Comparison of ENCODE assay signal across 17 cellular contexts in genomic region chr2:172456002-172456401, GRCh38. TPM values are rescaled to one million over a fixed set of nuclear protein-coding genes. Genes with fewer than 3 reads are reported as not detected.
A peak's percentile ranks its signal among the peaks of the same experiment; 100 is the strongest.
DNase-seq lines count a peak whose midpoint lies in the region; ATAC-seq and TF ChIP-seq lines count a peak whose summit lies in the region.
"Had no signal": no experiment of that assay in that cellular context is flagged by ENCODE, and none has a peak within 500 bp of the region (broad histone marks: within the 10 kb centered on the region; RNA-seq: fewer than 3 reads in every experiment).

No MANE protein-coding gene starts in this region.

- H3K4me3 Mint-ChIP-seq in activated naive CD4-positive, alpha-beta T cell treated with anti-CD3 and anti-CD28 coated beads, Interleukin-2, amount 50 U/mL, for 24 hours, result no peak overlapping the region
- H3K4me3 Mint-ChIP-seq: mesothelial cell of epicardium had no signal

- H3K36me3 ChIP-seq in hepatocyte (replicated peaks; ENCODE audit: insufficient read depth, low read depth) (no peaks in the 10 kb centered on the region), stomach (no peaks in the 10 kb centered on the region)
- H3K36me3 ChIP-seq: brain microvascular endothelial cell had no signal

- peak overlapping the region; percentile 97 for H3K27ac Mint-ChIP-seq in activated naive CD4-positive, alpha-beta T cell treated with anti-CD3 and anti-CD28 coated beads, Interleukin-2, amount 50 U/mL, for 24 hours
- H3K27ac Mint-ChIP-seq: mesothelial cell of epicardium had no signal

- no peaks in the 10 kb centered on the region for H3K9me2 ChIP-seq in hepatocyte (replicated peaks; ENCODE audit: insufficient read depth)

- no peak for TF ChIP-seq POLR2A in stomach (IDR thresholded peaks at IDR 0.05)

- H3K36me3 Mint-ChIP-seq in activated naive CD4-positive, alpha-beta T cell treated with anti-CD3 and anti-CD28 coated beads, Interleukin-2, amount 50 U/mL, for 24 hours, result no peaks in the 10 kb centered on the region
- H3K36me3 Mint-ChIP-seq: mesothelial cell of epicardium had no signal

- H3K27me3 Mint-ChIP-seq in activated naive CD4-positive, alpha-beta T cell treated with anti-CD3 and anti-CD28 coated beads, Interleukin-2, amount 50 U/mL, for 24 hours, result no peaks in the 10 kb centered on the region

- peak overlapping the region; percentile 58 for H3K27ac ChIP-seq in RWPE1
- H3K27ac ChIP-seq in hepatocyte, result peak overlapping the region; percentile 11
- peak overlapping the region; percentile 20 to 65 (median 54) for H3K27ac ChIP-seq in stomach
- H3K27ac ChIP-seq: brain microvascular endothelial cell, psoas muscle, SK-N-MC had no signal

- H3K4me1 ChIP-seq in hepatocyte (ENCODE audit: insufficient read depth), result peaks cover 17% of the 10 kb centered on the region
- H3K4me1 ChIP-seq in stomach, result peaks cover 16 to 77% (median 59%) of the 10 kb centered on the region in 4 donors

- POLR2A ChIA-PET in RWPE1 (lab: Yijun Ruan, JAX; ENCODE audit: low non-redundant PET), result no interaction called here

- no peak overlapping the region for H3K4me2 ChIP-seq in hepatocyte

- H3K27me3 ChIP-seq in hepatocyte (no peaks in the 10 kb centered on the region), stomach (no peaks in the 10 kb centered on the region)
- H3K27me3 ChIP-seq: brain microvascular endothelial cell had no signal

- no peak overlapping the region for H2AFZ ChIP-seq in hepatocyte

- TF ChIP-seq CTCF in RWPE1 (conservative IDR thresholded peaks at IDR 0.05; ENCODE audit: low read depth) (no peak), hepatocyte (IDR thresholded peaks at IDR 0.05; ENCODE audit: poor library complexity) (no peak), stomach (IDR thresholded peaks at IDR 0.05) (no peak)

- no peak for DNase-seq in activated naive CD4-positive, alpha-beta T cell treated with Interleukin-2 at 50 U/mL for 16 hours
- DNase-seq in RWPE1 (ENCODE audit: low spot score) (no peak), hepatocyte (ENCODE audit: low spot score) (peak; percentile 36), stomach (no peak), RPMI8226 (no peak), NCI-H774 (lab: John Stamatoyannopoulos, UW) (no peak)
- DNase-seq: activated CD4-positive, alpha-beta T cell treated with anti-CD3 and anti-CD28 coated beads, Interleukin-2, amount 50 U/mL, for 48 hours; activated effector memory CD4-positive, alpha-beta T cell treated with Interleukin-2 at 50 U/mL for 16 hours; brain microvascular endothelial cell; EL; NCI-H1417; NCI-H526; psoas muscle had no signal

- intact Hi-C loops in stomach (cut with DNase I; ENCODE audit: low total_unique reads), result no loop called here

- H3K9me3 ChIP-seq in hepatocyte (ENCODE audit: low read depth), result no peaks in the 10 kb centered on the region
- H3K9me3 ChIP-seq in stomach, result no peaks in the 10 kb centered on the region
- H3K9me3 ChIP-seq: psoas muscle had no signal

- no peak for ATAC-seq in GM21447 (IDR thresholded peaks at IDR 0.05; ENCODE audit: unreplicated experiment)
- ATAC-seq: psoas muscle had no signal

- TF ChIP-seq EP300 in stomach (IDR thresholded peaks at IDR 0.05), result no peak

- CTCF ChIA-PET in RWPE1 (lab: Yijun Ruan, JAX), result interaction anchor here (0.5 to 1.0 kb wide), 3 partner anchors 213 to 283 kb away, joined by 3 to 5 read pairs (median 4); no protein-coding TSS in a partner anchor

- peaks cover 92% of the 10 kb centered on the region for H3K4me1 Mint-ChIP-seq in activated naive CD4-positive, alpha-beta T cell treated with anti-CD3 and anti-CD28 coated beads, Interleukin-2, amount 50 U/mL, for 24 hours

- H3K79me2 ChIP-seq in hepatocyte, result peaks cover 53% of the 10 kb centered on the region

- H3K9me3 Mint-ChIP-seq in activated naive CD4-positive, alpha-beta T cell treated with anti-CD3 and anti-CD28 coated beads, Interleukin-2, amount 50 U/mL, for 24 hours, result no peaks in the 10 kb centered on the region
- H3K9me3 Mint-ChIP-seq: mesothelial cell of epicardium had no signal

- H3K4me3 ChIP-seq in hepatocyte (no peak overlapping the region), stomach (no peak overlapping the region)
- H3K4me3 ChIP-seq: psoas muscle, SK-N-MC had no signal

- H4K20me1 ChIP-seq in hepatocyte (ENCODE audit: insufficient read depth, poor library complexity, severe bottlenecking), result no peaks in the 10 kb centered on the region

- 44% methylated on average over 4 of the region's 4 CpGs for WGBS in hepatocyte (ENCODE audit: low lambda C conversion rate, missing lambda C conversion rate)
- WGBS in stomach, 5 donors, result 34 to 53% (median 46%) methylated on average over 2 to 4 of the region's 4 CpGs

RNA-seq across cellular contexts. Expression of gene ITGA6, which starts 28.6 kb away (rescaled TPM):
- total RNA-seq in hepatocyte (51.4 and 64.8 TPM in 2 replicates), stomach (100 to 1,000 TPM in 3 of 5 donors, 10 to 100 TPM in 2; 20.4 to 391 (median 212) TPM)
- polyA plus RNA-seq in hepatocyte (16.7 and 19.0 TPM in 2 replicates), stomach (10 to 100 TPM; 10.7 to 19.5 (median 18.4) TPM)
